11 cellular contexts compared by ENCODE assay signal in genomic region chr1:24111998-24112380, GRCh38. TPM values are rescaled to one million over a fixed set of nuclear protein-coding genes. Genes with fewer than 3 reads are reported as not detected.
DNase-seq lines count a peak whose midpoint lies in the region; ATAC-seq, FAIRE-seq and TF ChIP-seq lines count a peak whose summit lies in the region.
"Had no signal": no experiment of that assay in that cellular context is flagged by ENCODE, and none has a peak within 500 bp of the region (broad histone marks: within the 10 kb centered on the region; RNA-seq: fewer than 3 reads in every experiment).

Gene MYOM3, minus strand, starts transcription at chr1:24112135. Its CDS starts 3,499 bp downstream, at chr1:24108636.

- no peaks in the 10 kb centered on the region for H3K79me2 ChIP-seq in GM12878 (ENCODE audit: control insufficient read depth, insufficient read depth, low read length)
- H3K79me2 ChIP-seq in keratinocyte (ENCODE audit: control insufficient read depth, insufficient read depth, low read length), result no peaks in the 10 kb centered on the region

- ATAC-seq in GM12878, result no peak

- TF ChIP-seq CTCF in GM12878 (IDR thresholded peaks at IDR 0.05 in 2 of 3, conservative IDR thresholded peaks at IDR 0.05 in 1 of 3; ENCODE audit: control insufficient read depth in 2 of 3, extremely low read depth in 1 of 3, insufficient read depth in 1 of 3, low read depth in 3 of 3, low read length in 3 of 3), result no peak
- TF ChIP-seq CTCF in keratinocyte (optimal IDR thresholded peaks at IDR 0.05 in 1 of 3, IDR thresholded peaks at IDR 0.05 in 1 of 3, conservative IDR thresholded peaks at IDR 0.05 in 1 of 3; ENCODE audit: extremely low read depth in 1 of 3, insufficient read depth in 2 of 3, low read length in 3 of 3), result no peak
- TF ChIP-seq CTCF in spleen (IDR thresholded peaks at IDR 0.05 in 8 of 11, conservative IDR thresholded peaks at IDR 0.05 in 3 of 11), result no peak

- no TSS peak for BruUV-seq in GM12878 (replicated peaks; lab: Mats Ljungman, UMichigan)

- H3K27me3 ChIP-seq in GM12878 (replicated peaks in 1 of 2; ENCODE audit: control insufficient read depth in 2 of 2, insufficient read depth in 2 of 2, low read length in 1 of 2) (no peaks in the 10 kb centered on the region; a peak in 3 of 4 replicates), keratinocyte (ENCODE audit: control insufficient read depth, extremely low read depth, insufficient read depth, low read length) (no peaks in the 10 kb centered on the region), spleen (replicated peaks in 1 of 7) (peaks cover 0 to 63% (median 0%) of the 10 kb centered on the region in 7 donors)

- H3K27ac ChIP-seq in GM12878 (ENCODE audit: control insufficient read depth, insufficient read depth) (no peak within 1 kb of the TSS), keratinocyte (ENCODE audit: control insufficient read depth, insufficient read depth, low read length) (peak within 1 kb of the TSS; percentile 46), spleen (no peak within 1 kb of the TSS)
- H3K27ac ChIP-seq: 22Rv1 had no signal

- no peaks in the 10 kb centered on the region for H3K9me3 ChIP-seq in GM12878 (replicated peaks; ENCODE audit: control insufficient read depth, insufficient read depth, low read length)
- no peaks in the 10 kb centered on the region for H3K9me3 ChIP-seq in keratinocyte (ENCODE audit: control insufficient read depth, low read depth, low read length)
- no peaks in the 10 kb centered on the region for H3K9me3 ChIP-seq in spleen

- H4K20me1 ChIP-seq in GM12878 (ENCODE audit: control insufficient read depth, insufficient read depth), result no peaks in the 10 kb centered on the region
- H4K20me1 ChIP-seq in keratinocyte (ENCODE audit: control insufficient read depth, extremely low read depth, insufficient read depth, low read length), result no peaks in the 10 kb centered on the region

- intact Hi-C loops in GM12878 (cut with micrococcal nuclease; ENCODE audit: unreplicated experiment), result no loop called here
- intact Hi-C loops in spleen (cut with DNase I; ENCODE audit: low total_unique reads), result no loop called here

- RAD21 ChIA-PET in GM12878 (lab: Charles Lee; ENCODE audit: unreplicated experiment), result interaction anchor here (1.0 kb wide), 1 partner anchor 340 kb away, joined by 3 read pairs; no protein-coding TSS in a partner anchor

- no peak for TF ChIP-seq RAD21 in GM12878 (IDR thresholded peaks at IDR 0.05; ENCODE audit: insufficient read depth, low read depth, low read length)

- SMC1A ChIA-PET in GM12878 (lab: Charles Lee; ENCODE audit: uncharacterized antibody, unreplicated experiment), result interaction anchor here (1.4 kb wide), 1 partner anchor 86 kb away, joined by 3 read pairs; no protein-coding TSS in a partner anchor

- no peak within 1 kb of the TSS for H3K9ac ChIP-seq in GM12878 (ENCODE audit: control insufficient read depth, insufficient read depth, low read length)
- peak within 1 kb of the TSS; percentile 35 for H3K9ac ChIP-seq in keratinocyte (ENCODE audit: control insufficient read depth, extremely low read depth, insufficient read depth, low read length)

- peak within 1 kb of the TSS; percentile 30; the same call in 1 of the 2 replicates for H3K4me2 ChIP-seq in GM12878 (ENCODE audit: control insufficient read depth, insufficient read depth)
- H3K4me2 ChIP-seq in keratinocyte (ENCODE audit: control insufficient read depth, extremely low read depth, insufficient read depth, low read depth, low read length), result peak within 1 kb of the TSS; percentile 83

- H3K4me1 ChIP-seq in GM12878 (ENCODE audit: control insufficient read depth, insufficient read depth, low read length), result no peaks in the 10 kb centered on the region
- peaks cover 37% of the 10 kb centered on the region for H3K4me1 ChIP-seq in keratinocyte (ENCODE audit: control insufficient read depth, extremely low read depth, insufficient read depth, low read length)
- peaks cover 0 to 12% (median 4%) of the 10 kb centered on the region in 6 donors for H3K4me1 ChIP-seq in spleen

- in situ Hi-C loops in GM12878 (cut with MboI), result no loop called here

- 64% methylated on average over 14 of the region's 14 CpGs for WGBS in GM12878 (ENCODE audit: insufficient coverage, insufficient replicate concordance, low lambda C conversion rate, missing lambda C conversion rate)
- 49 to 63% (median 53%) methylated on average over 10 to 14 of the region's 14 CpGs for WGBS in spleen, 5 donors

- H3K36me3 ChIP-seq in GM12878 (ENCODE audit: control insufficient read depth in 2 of 2, insufficient read depth in 2 of 2, low read length in 1 of 2), result no peaks in the 10 kb centered on the region
- H3K36me3 ChIP-seq in keratinocyte (ENCODE audit: control insufficient read depth in 2 of 2, extremely low read depth in 1 of 2, insufficient read depth in 2 of 2, low read length in 2 of 2), result no peaks in the 10 kb centered on the region
- no peaks in the 10 kb centered on the region for H3K36me3 ChIP-seq in spleen

- H3K4me3 ChIP-seq in GM12878 (no peak within 1 kb of the TSS), keratinocyte (ENCODE audit: control insufficient read depth in 2 of 3, extremely low read depth in 1 of 3, insufficient read depth in 2 of 3, low read depth in 1 of 3, low read length in 3 of 3) (peak within 1 kb of the TSS in 1 of 3 experiments; percentile 43), spleen (peak within 1 kb of the TSS in 1 of 8 donors; percentile 20)

- dilution Hi-C loops in keratinocyte (cut with MboI; ENCODE audit: extremely low pct_ligation_motif_present, low sequenced_read_pairs), result no loop called here

- TF ChIP-seq EP300 in GM12878 (IDR thresholded peaks at IDR 0.05; ENCODE audit: borderline replicate concordance in 1 of 2, control insufficient read depth in 1 of 2, low read depth in 2 of 2, low read length in 2 of 2), result no peak

- no peaks in the 10 kb centered on the region for H3K9me1 ChIP-seq in keratinocyte (ENCODE audit: control insufficient read depth, extremely low read depth, insufficient read depth, low read length)

- POLR2A ChIA-PET in GM12878 (lab: Charles Lee), result no interaction called here

- DNase-seq in DMS79 treated with DMSO at 0.1 percent for 48 hours (lab: John Stamatoyannopoulos, UW) (peak; percentile 31), DMS79 (lab: John Stamatoyannopoulos, UW) (no peak), GM12878 (ENCODE audit: low read depth, low spot score) (no peak), keratinocyte (ENCODE audit: low read depth, low spot score) (no peak), spleen (peak; percentile 28), LoVo (ENCODE audit: low spot score) (no peak), NCI-H526 treated with DMSO at 0.1 percent for 48 hours (lab: John Stamatoyannopoulos, UW) (no peak)
- no peak for DNase-seq in activated CD4-positive, alpha-beta T cell treated with anti-CD3 and anti-CD28 coated beads for 1 hour
- DNase-seq: amniotic stem cell, foreskin melanocyte had no signal

- TF ChIP-seq POLR2A in GM12878 (IDR thresholded peaks at IDR 0.05; ENCODE audit: low read depth, low read length), result no peak
- TF ChIP-seq POLR2A in spleen (IDR thresholded peaks at IDR 0.05), result no peak

- CTCF ChIA-PET in GM12878 (lab: Yijun Ruan, JAX), result interaction anchor here (1.0 to 1.4 kb wide), 3 partner anchors 41 to 162 kb away, joined by 3 to 5 read pairs (median 3); no protein-coding TSS in a partner anchor

- no peak within 1 kb of the TSS for H2AFZ ChIP-seq in GM12878 (ENCODE audit: control insufficient read depth, low read depth, low read length)
- H2AFZ ChIP-seq in keratinocyte (ENCODE audit: control insufficient read depth, low read length), result peak within 1 kb of the TSS; percentile 88

- FAIRE-seq in GM12878 (lab: Jason Lieb, UNC) (no peak), keratinocyte (lab: Jason Lieb, UNC) (peak; percentile 34)

RNA-seq across cellular contexts. Expression of gene MYOM3, which starts in this region (rescaled TPM):
- total RNA-seq in GM12878 (2013; cell fraction: nucleolus; rRNA removed), result not detected in 2 replicates
- total RNA-seq in GM12878 (2014; rRNA removed) (not detected in 2 replicates), GM12878 (2014; rRNA removed; fragmentation: Illumina TruSeq; extraction: Trizol) (not detected in 2 replicates), GM12878 (2021) (not detected in 2 replicates), spleen (not detected)
- polyA plus RNA-seq in GM12878 (2011; ENCODE audit: low read depth), result not detected
- polyA plus RNA-seq in GM12878 (2011; rRNA removed) (not detected in 2 replicates), GM12878 (2014; fragmentation: Illumina TruSeq; extraction: Trizol) (not detected in 2 replicates), GM12878 (2014; fragmentation: Nextera tagmentation; extraction: Ambion mirVana) (not detected), GM12878 (2014; rRNA removed) (0.06 TPM in 1 of 2 replicates, not detected in the other), GM12878 (2016; fragmentation: Nextera tagmentation; extraction: Ambion mirVana) (not detected), keratinocyte (0.49 to 1.0 TPM (median 0.98 TPM) in 3 replicates), spleen (under 1 TPM; 0.02 to 0.06 (median 0.06) TPM)
- not detected in 2 replicates for polyA plus RNA-seq in GM12878 (2011; cell fraction: cytosol; rRNA removed)
- not detected in 2 replicates for polyA plus RNA-seq in GM12878 (2011; cell fraction: nucleus; rRNA removed)
- polyA plus RNA-seq in GM12878 (2012), result not detected in 2 replicates
- not detected in 2 replicates for polyA minus RNA-seq in GM12878 (2011; rRNA and poly(A)+ RNA removed)
- polyA minus RNA-seq in GM12878 (2011; cell fraction: cytosol; rRNA and poly(A)+ RNA removed), result not detected in 2 replicates
- polyA minus RNA-seq in GM12878 (2011; cell fraction: nucleus; rRNA and poly(A)+ RNA removed), result not detected in 2 replicates
- polyA plus RNA-seq in keratinocyte (2011; ENCODE audit: low read depth), result 0.84 TPM
- 0.67 and 1.1 TPM in 2 replicates for polyA plus RNA-seq in keratinocyte (2011; cell fraction: cytosol; rRNA removed)
- 2.2 and 2.6 TPM in 2 replicates for polyA plus RNA-seq in keratinocyte (2011; cell fraction: nucleus; rRNA removed)
- 1.4 and 1.6 TPM in 2 replicates for polyA plus RNA-seq in keratinocyte (2012; ENCODE audit: low replicate concordance)
- polyA minus RNA-seq in keratinocyte, result 1.1 to 1.3 TPM (median 1.2 TPM) in 3 replicates
- 0.77 TPM for polyA minus RNA-seq in keratinocyte (2011; cell fraction: cytosol; rRNA and poly(A)+ RNA removed)
- polyA minus RNA-seq in keratinocyte (2011; cell fraction: nucleus; rRNA and poly(A)+ RNA removed), result 1.8 and 2.5 TPM in 2 replicates

Comparison
In these comparisons a context has a peak if more than half of its experiments do, and no peak if none do; other contexts are left out.
1. Peak in DNase-seq in spleen; RNA of the gene not detected or under 1 TPM.